22 cellular contexts compared by ENCODE assay signal in genomic region chrY:6997503-6998066, GRCh38.
"Had no signal": no experiment of that assay in that cellular context is flagged by ENCODE, and none has a peak within 500 bp of the region (broad histone marks: within the 10 kb centered on the region; RNA-seq: fewer than 3 reads in every experiment).

No MANE protein-coding gene starts in this region.

- DNase-seq: KBM-7, MV-4-11, NCI-H1048, NCI-H1105, NCI-H1417, NCI-H1436 treated with DMSO at 0.1 percent for 48 hours, NCI-H1694, NCI-H187 treated with DMSO at 0.1 percent for 48 hours, NCI-H2029 treated with DMSO at 0.1 percent for 48 hours, NCI-H2171 treated with DMSO at 0.1 percent for 48 hours, NCI-H345, NCI-H446 treated with DMSO at 0.1 percent for 48 hours, NCI-H510A treated with DMSO at 0.1 percent for 48 hours, NCI-H69, NCI-H774, PC-3, SHP77 treated with DMSO at 0.1 percent for 48 hours, SJCRH30 had no signal

- ATAC-seq: Panc1, PC-3, Right ventricle myocardium inferior, SK-N-SH treated with all-trans-retinoic acid at 6 μM for 48 hours had no signal

- FAIRE-seq: HTR-8/SVneo had no signal
